Comparison of ENCODE assay signal across 9 cellular contexts in the genomic region with DNA sequence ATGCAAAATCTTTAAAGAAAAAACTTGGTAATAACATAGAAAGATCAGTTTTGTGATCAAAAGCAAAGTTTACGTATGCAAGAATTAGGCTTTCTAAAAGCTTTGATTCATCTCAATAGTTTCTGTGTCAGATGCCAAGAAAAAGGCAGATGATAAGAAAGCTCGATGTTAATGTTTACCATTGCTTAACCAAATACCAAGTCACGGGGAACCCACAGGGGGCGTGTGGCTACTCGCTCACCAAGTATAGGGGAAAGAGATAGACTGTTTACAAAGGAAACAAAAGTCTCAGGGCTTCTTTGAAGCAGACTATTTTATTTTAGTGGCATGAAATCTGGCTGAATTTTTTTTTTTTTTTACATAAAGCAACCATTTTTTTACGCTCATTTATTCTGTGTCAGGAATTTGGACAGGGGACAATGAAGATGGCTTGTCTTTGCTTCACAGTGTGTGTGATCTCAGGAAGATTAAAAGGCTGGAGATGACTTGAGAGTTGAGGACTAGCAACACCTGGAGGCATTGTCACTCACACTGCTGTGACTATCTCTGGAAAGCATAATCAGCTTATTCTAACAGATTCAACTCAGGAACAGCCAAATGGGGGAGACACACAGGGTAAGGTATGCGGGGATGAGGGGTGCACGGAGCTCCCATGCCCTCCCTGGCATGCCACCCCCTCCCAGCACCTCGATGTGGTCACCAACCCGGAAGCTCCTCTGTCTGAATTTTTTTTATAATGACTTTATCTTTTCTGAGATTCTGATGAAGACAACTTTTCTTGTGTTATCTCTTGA. TPM values are rescaled to one million over a fixed set of nuclear protein-coding genes. Genes with fewer than 3 reads are reported as not detected.
DNase-seq lines count a peak whose midpoint lies in the region; ATAC-seq and TF ChIP-seq lines count a peak whose summit lies in the region.
"Had no signal": no experiment of that assay in that cellular context is flagged by ENCODE, and none has a peak within 500 bp of the region (broad histone marks: within the 10 kb centered on the region; RNA-seq: fewer than 3 reads in every experiment).

No MANE protein-coding gene starts in this region.

- no peak for ATAC-seq in GM19455 (IDR thresholded peaks at IDR 0.05; ENCODE audit: unreplicated experiment)

- H3K36me3 Mint-ChIP-seq in neural crest cell (ENCODE audit: low read depth) = peaks cover 36% of the 10 kb centered on the region

- peaks cover 4% of the 10 kb centered on the region for H3K9me3 Mint-ChIP-seq in neural crest cell

- H3K27me3 Mint-ChIP-seq in neural crest cell (ENCODE audit: low read depth) = no peaks in the 10 kb centered on the region

- no peaks in the 10 kb centered on the region for H3K4me1 Mint-ChIP-seq in neural crest cell

- H3K27ac Mint-ChIP-seq in neural crest cell (ENCODE audit: unreplicated experiment) = peak overlapping the region; percentile 43
- H3K27ac Mint-ChIP-seq: natural killer cell had no signal

- no peak overlapping the region for H3K4me3 Mint-ChIP-seq in neural crest cell
- H3K4me3 Mint-ChIP-seq: natural killer cell had no signal

- H3K4me3 ChIP-seq in Jurkat, Clone E6-1 (ENCODE audit: low read length) = no peak overlapping the region
- H3K4me3 ChIP-seq in epithelial cell of esophagus (ENCODE audit: low read length) = no peak overlapping the region

- DNase-seq in Jurkat, Clone E6-1 (ENCODE audit: low read depth, low spot score) = peak; percentile 46
- DNase-seq in epithelial cell of esophagus (ENCODE audit: low read depth) (peak; percentile 74), neural crest cell (ENCODE audit: low read depth, low spot score) (no peak), NCI-H510A treated with DMSO at 0.1 percent for 48 hours (lab: John Stamatoyannopoulos, UW) (no peak), NCI-H774 (lab: John Stamatoyannopoulos, UW) (no peak), germinal center (ENCODE audit: low spot score) (no peak)
- DNase-seq: natural killer cell had no signal

- peak; percentile 45 for TF ChIP-seq CTCF in GM12872 (IDR thresholded peaks at IDR 0.05; ENCODE audit: insufficient read depth, low read depth, low read length)
- peak; percentile 43 for TF ChIP-seq CTCF in epithelial cell of esophagus (IDR thresholded peaks at IDR 0.05; ENCODE audit: insufficient read depth, low read depth, low read length, missing control alignments)
- TF ChIP-seq CTCF in neural crest cell (conservative IDR thresholded peaks at IDR 0.05) = no peak

RNA-seq across cellular contexts. Expression of a gene that starts 24.9 kb away (rescaled TPM):
- polyA plus RNA-seq in Jurkat, Clone E6-1 (2012; ENCODE audit: insufficient read depth, insufficient read length) = 21.1 TPM
- total RNA-seq in neural crest cell = 40.0 and 44.1 TPM in 2 replicates

Comparison
In these comparisons a context has a peak if more than half of its experiments do, and no peak if none do; other contexts are left out.
1. DNase-seq: peak in Jurkat, Clone E6-1 (single experiment) and epithelial cell of esophagus (single experiment); none in neural crest cell (single experiment), NCI-H510A treated with DMSO at 0.1 percent for 48 hours (single experiment), NCI-H774 (single experiment) and germinal center (single experiment).